Comparison of ENCODE assay signal across 11 cellular contexts in the genomic region with DNA sequence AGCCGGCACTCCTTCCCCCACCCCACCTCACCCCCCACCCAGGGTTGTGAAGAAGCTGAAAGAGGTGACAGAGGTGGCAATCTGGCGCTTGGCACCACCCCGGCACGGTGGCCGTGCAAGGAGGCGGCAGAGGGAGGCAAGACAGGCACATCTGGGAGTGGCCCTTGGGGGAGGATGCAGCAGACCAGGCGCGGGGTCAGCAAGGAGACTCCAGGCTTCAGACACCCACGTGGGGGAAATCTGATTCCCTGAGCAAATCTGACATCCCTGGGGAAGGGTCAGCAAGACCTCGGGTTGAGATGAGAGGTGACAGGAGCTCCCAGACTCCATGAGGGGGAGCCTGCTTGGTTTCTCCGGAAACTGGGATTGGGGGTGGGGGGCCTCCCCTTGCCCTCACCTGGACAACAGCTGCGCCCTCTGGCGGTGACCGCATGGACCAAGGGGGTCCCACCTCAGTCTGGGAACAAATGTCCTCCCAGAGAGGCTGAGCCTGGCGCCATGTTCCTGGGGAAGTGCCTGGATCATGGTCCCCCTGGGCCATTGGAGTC. TPM values are rescaled to one million over a fixed set of nuclear protein-coding genes. Genes with fewer than 3 reads are reported as not detected.
DNase-seq lines count a peak whose midpoint lies in the region; ATAC-seq and TF ChIP-seq lines count a peak whose summit lies in the region.
"Had no signal": no experiment of that assay in that cellular context is flagged by ENCODE, and none has a peak within 500 bp of the region (broad histone marks: within the 10 kb centered on the region; RNA-seq: fewer than 3 reads in every experiment).

No MANE protein-coding gene starts in this region.

- H3K79me2 ChIP-seq in fibroblast of lung (ENCODE audit: control insufficient read depth, insufficient read depth, low read length): no peaks in the 10 kb centered on the region

- H3K36me3 ChIP-seq in fibroblast of lung (ENCODE audit: control insufficient read depth, insufficient read depth, low read length) (no peaks in the 10 kb centered on the region), gastrocnemius medialis (no peaks in the 10 kb centered on the region)

- H3K4me1 Mint-ChIP-seq in activated CD4-positive, alpha-beta T cell treated with anti-CD3 and anti-CD28 coated beads, Interleukin-2, amount 10 ng/mL, durations not matched to agents 24 days and 14 days: peaks cover 10% of the 10 kb centered on the region

- H3K4me1 ChIP-seq in fibroblast of lung (ENCODE audit: control insufficient read depth, extremely low read depth, insufficient read depth, low read length): peaks cover 19% of the 10 kb centered on the region
- peaks cover 26 to 34% of the 10 kb centered on the region in 2 donors for H3K4me1 ChIP-seq in gastrocnemius medialis

- H3K27me3 Mint-ChIP-seq in activated CD4-positive, alpha-beta T cell treated with anti-CD3 and anti-CD28 coated beads, Interleukin-2, amount 10 ng/mL, durations not matched to agents 24 days and 14 days: peaks cover 36% of the 10 kb centered on the region

- H3K27me3 ChIP-seq in fibroblast of lung (ENCODE audit: control insufficient read depth, insufficient read depth, low read length) (peaks cover 6% of the 10 kb centered on the region), gastrocnemius medialis (no peaks in the 10 kb centered on the region)

- no peaks in the 10 kb centered on the region for H3K9me3 Mint-ChIP-seq in activated CD4-positive, alpha-beta T cell treated with anti-CD3 and anti-CD28 coated beads, Interleukin-2, amount 10 ng/mL, durations not matched to agents 24 days and 14 days
- H3K9me3 Mint-ChIP-seq: memory B cell; stimulated activated effector memory CD8-positive, alpha-beta T cell treated with anti-CD3 and anti-CD28 coated beads, Interleukin-12 subunit alpha, Interleukin-12 subunit beta, amount 100 ng/mL, for 72 hours had no signal

- H3K9me3 ChIP-seq in fibroblast of lung (ENCODE audit: control insufficient read depth, insufficient read depth, low read depth, low read length): no peaks in the 10 kb centered on the region
- H3K9me3 ChIP-seq in gastrocnemius medialis: no peaks in the 10 kb centered on the region

- TF ChIP-seq CTCF in GM13976 (IDR thresholded peaks at IDR 0.05; ENCODE audit: borderline replicate concordance, control extremely low read depth, extremely low read depth, insufficient read depth, missing control alignments) (peak; percentile 48), fibroblast of lung (conservative IDR thresholded peaks at IDR 0.05 in 1 of 2, IDR thresholded peaks at IDR 0.05 in 1 of 2; ENCODE audit: low read depth in 1 of 2, low read length in 2 of 2) (peak; percentile 34 to 46), gastrocnemius medialis (IDR thresholded peaks at IDR 0.05 in 4 of 5, conservative IDR thresholded peaks at IDR 0.05 in 1 of 5) (peak in 3 of 5 experiments; percentile 30 to 41 (median 40))

- H3K27ac Mint-ChIP-seq in activated CD4-positive, alpha-beta T cell treated with anti-CD3 and anti-CD28 coated beads, Interleukin-2, amount 10 ng/mL, durations not matched to agents 24 days and 14 days: no peak overlapping the region
- H3K27ac Mint-ChIP-seq: memory B cell; stimulated activated effector memory CD8-positive, alpha-beta T cell treated with anti-CD3 and anti-CD28 coated beads, Interleukin-12 subunit alpha, Interleukin-12 subunit beta, amount 100 ng/mL, for 72 hours had no signal

- no peaks in the 10 kb centered on the region for H3K36me3 Mint-ChIP-seq in activated CD4-positive, alpha-beta T cell treated with anti-CD3 and anti-CD28 coated beads, Interleukin-2, amount 10 ng/mL, durations not matched to agents 24 days and 14 days (ENCODE audit: low read depth)
- H3K36me3 Mint-ChIP-seq: memory B cell; stimulated activated effector memory CD8-positive, alpha-beta T cell treated with anti-CD3 and anti-CD28 coated beads, Interleukin-12 subunit alpha, Interleukin-12 subunit beta, amount 100 ng/mL, for 72 hours had no signal

- H3K4me3 Mint-ChIP-seq in activated CD4-positive, alpha-beta T cell treated with anti-CD3 and anti-CD28 coated beads, Interleukin-2, amount 10 ng/mL, durations not matched to agents 24 days and 14 days: no peak overlapping the region
- H3K4me3 Mint-ChIP-seq: memory B cell; stimulated activated effector memory CD8-positive, alpha-beta T cell treated with anti-CD3 and anti-CD28 coated beads, Interleukin-12 subunit alpha, Interleukin-12 subunit beta, amount 100 ng/mL, for 72 hours had no signal

- no peaks in the 10 kb centered on the region for H4K20me1 ChIP-seq in fibroblast of lung (ENCODE audit: control insufficient read depth, extremely low read depth, insufficient read depth, low read length)

- no peak for ATAC-seq in gastrocnemius medialis
- ATAC-seq: stimulated activated effector memory CD8-positive, alpha-beta T cell treated with anti-CD3 and anti-CD28 coated beads, Interleukin-12 subunit alpha, Interleukin-12 subunit beta, amount 100 ng/mL, for 72 hours had no signal

- H3K27ac ChIP-seq in fibroblast of lung (ENCODE audit: insufficient read depth, low read length) (no peak overlapping the region), gastrocnemius medialis (peak overlapping the region in 1 of 4 donors; percentile 81)

- no peak for TF ChIP-seq POLR2A in gastrocnemius medialis (IDR thresholded peaks at IDR 0.05)

- intact Hi-C loops in activated CD4-positive, alpha-beta T cell treated with anti-CD3 and anti-CD28 coated beads, Interleukin-2, amount 10 ng/mL, durations not matched to agents 24 days and 14 days (cut with micrococcal nuclease): no loop called here
- intact Hi-C loops in gastrocnemius medialis (cut with DNase I; ENCODE audit: low total_unique reads): no loop called here

- peak; percentile 78 for DNase-seq in GM13976 (ENCODE audit: low spot score)
- peak; percentile 74 for DNase-seq in activated CD4-positive, alpha-beta T cell treated with anti-CD3 and anti-CD28 coated beads, Interleukin-2, amount 10 ng/mL, durations not matched to agents 24 days and 14 days
- DNase-seq in fibroblast of lung (ENCODE audit: low read depth in 2 of 2): no peak
- no peak for DNase-seq in gastrocnemius medialis
- no peak for DNase-seq in NCI-H69 (lab: John Stamatoyannopoulos, UW)
- DNase-seq in NCI-H1092 (lab: John Stamatoyannopoulos, UW): no peak
- DNase-seq in AG08396 (ENCODE audit: low spot score): no peak
- no peak for DNase-seq in A172 (ENCODE audit: low spot score)
- DNase-seq: NCI-H345 had no signal

- in situ Hi-C loops in GM13976 (cut with MboI; ENCODE audit: low sequenced_read_pairs, unreplicated experiment) (no loop called here), gastrocnemius medialis (cut with MboI; ENCODE audit: low sequenced_read_pairs in 4 of 4) (no loop called here)

- no peak overlapping the region for H3K4me2 ChIP-seq in fibroblast of lung (ENCODE audit: extremely low read depth, insufficient read depth, low read length)

- no peak overlapping the region for H2AFZ ChIP-seq in fibroblast of lung (ENCODE audit: low read length)

- no peak overlapping the region for H3K9ac ChIP-seq in fibroblast of lung (ENCODE audit: insufficient read depth, low read length)

- no peak overlapping the region for H3K4me3 ChIP-seq in fibroblast of lung (replicated peaks in 1 of 4; ENCODE audit: control extremely low read depth in 1 of 4, insufficient read depth in 1 of 4, low read depth in 3 of 4, low read length in 4 of 4)
- no peak overlapping the region for H3K4me3 ChIP-seq in gastrocnemius medialis

RNA-seq across cellular contexts. Expression of a gene that starts 4.0 kb away (rescaled TPM):
- total RNA-seq in activated CD4-positive, alpha-beta T cell treated with anti-CD3 and anti-CD28 coated beads, Interleukin-2, amount 10 ng/mL, durations not matched to agents 24 days and 14 days: 0.26 and 0.28 TPM in 2 replicates
- 4.1 and 5.6 TPM in 2 replicates for total RNA-seq in fibroblast of lung
- polyA plus RNA-seq in fibroblast of lung: 1.8 and 3.9 TPM in 2 replicates
- 2.1 and 4.9 TPM in 2 replicates for polyA plus RNA-seq in fibroblast of lung (2012)
- 2.2 and 10.4 TPM in 2 replicates for polyA minus RNA-seq in fibroblast of lung (ENCODE audit: low replicate concordance)
- 1 to 10 TPM in 1 of 4 donors, under 1 TPM in 3; 0.25 to 1.5 (median 0.45) TPM for total RNA-seq in gastrocnemius medialis
- 0.05 and 0.14 TPM in 2 replicates for total RNA-seq in A172 (2014; rRNA removed; shearing (Covaris generic))

RNA-seq across cellular contexts. Expression of a gene that starts 17.9 kb away (rescaled TPM):
- total RNA-seq in activated CD4-positive, alpha-beta T cell treated with anti-CD3 and anti-CD28 coated beads, Interleukin-2, amount 10 ng/mL, durations not matched to agents 24 days and 14 days: 26.1 and 26.9 TPM in 2 replicates
- 7.2 and 9.2 TPM in 2 replicates for total RNA-seq in fibroblast of lung
- 19.1 and 19.7 TPM in 2 replicates for polyA plus RNA-seq in fibroblast of lung
- 9.7 and 12.2 TPM in 2 replicates for polyA plus RNA-seq in fibroblast of lung (2012)
- polyA minus RNA-seq in fibroblast of lung (ENCODE audit: low replicate concordance): 14.0 and 16.3 TPM in 2 replicates
- total RNA-seq in gastrocnemius medialis: 10 to 100 TPM in 1 of 4 donors, 1 to 10 TPM in 3; 4.9 to 11.4 (median 6.5) TPM
- total RNA-seq in A172 (2014; rRNA removed; shearing (Covaris generic)): 12.5 and 19.8 TPM in 2 replicates

RNA-seq across cellular contexts. Expression of a gene that starts 53.5 kb away (rescaled TPM):
- total RNA-seq in activated CD4-positive, alpha-beta T cell treated with anti-CD3 and anti-CD28 coated beads, Interleukin-2, amount 10 ng/mL, durations not matched to agents 24 days and 14 days: 302 TPM in 2 replicates
- total RNA-seq in fibroblast of lung (255 and 409 TPM in 2 replicates), gastrocnemius medialis (1,000 to 10,000 TPM in 2 of 4 donors, 100 to 1,000 TPM in 2; 812 to 1,326 (median 983) TPM)
- 200 and 330 TPM in 2 replicates for polyA plus RNA-seq in fibroblast of lung
- 442 and 742 TPM in 2 replicates for polyA plus RNA-seq in fibroblast of lung (2012)
- polyA minus RNA-seq in fibroblast of lung (ENCODE audit: low replicate concordance): 456 and 866 TPM in 2 replicates
- 536 and 679 TPM in 2 replicates for total RNA-seq in A172 (2014; rRNA removed; shearing (Covaris generic))

Comparison
In these comparisons a context has a peak if more than half of its experiments do, and no peak if none do; other contexts are left out.
1. DNase-seq: peak in GM13976 (single experiment) and activated CD4-positive, alpha-beta T cell treated with anti-CD3 and anti-CD28 coated beads, Interleukin-2, amount 10 ng/mL, durations not matched to agents 24 days and 14 days (single experiment); none in fibroblast of lung (0 of 2), gastrocnemius medialis (0 of 2), NCI-H69 (single experiment), NCI-H1092 (single experiment), AG08396 (single experiment) and A172 (single experiment).
2. Peak in every context shown above with its lines, with median percentiles within 50 percentile points of each other: CTCF ChIP-seq.